9 cellular contexts compared by ENCODE assay signal in genomic region chr9:134413890-134414731, GRCh38.
DNase-seq lines count a peak whose midpoint lies in the region; ATAC-seq and TF ChIP-seq lines count a peak whose summit lies in the region.
"Had no signal": no experiment of that assay in that cellular context is flagged by ENCODE, and none has a peak within 500 bp of the region (broad histone marks: within the 10 kb centered on the region; RNA-seq: fewer than 3 reads in every experiment).

No MANE protein-coding gene starts in this region.

- H3K4me1 ChIP-seq in ascending aorta: peaks cover 21 to 37% of the 10 kb centered on the region in 2 donors

- intact Hi-C loops in ascending aorta (cut with DNase I): no loop called here

- H3K4me3 ChIP-seq in ascending aorta (peak overlapping the region in 1 of 2 donors; percentile 19), kidney epithelial cell (ENCODE audit: low read depth, low read length) (no peak overlapping the region)
- H3K4me3 ChIP-seq: BLaER1 treated with 17β-estradiol and CSF1 and Interleukin-3, amounts not matched to agents 10 nM and 100 nM had no signal

- ATAC-seq in activated CD4-positive, CD25-positive, alpha-beta regulatory T cell treated with anti-CD3 and anti-CD28 coated beads, Interleukin-2, amount 50 U/mL, for 24 hours: no peak
- ATAC-seq in GM21717 (IDR thresholded peaks at IDR 0.05; ENCODE audit: unreplicated experiment): no peak

- DNase-seq in A172 (ENCODE audit: low spot score) (peak; percentile 95), NCI-H1105 treated with DMSO at 0.1 percent for 48 hours (lab: John Stamatoyannopoulos, UW) (peak; percentile 97), ascending aorta (ENCODE audit: low spot score in 2 of 2) (peak in 1 of 2 donors; percentile 88), kidney epithelial cell (ENCODE audit: low read depth) (peak; percentile 48), HuH-7 (ENCODE audit: low spot score) (no peak)
- DNase-seq in activated CD4-positive, alpha-beta T cell treated with anti-CD3 and anti-CD28 coated beads, Interleukin-2, amount 50 U/mL, for 48 hours: no peak

- H3K27me3 ChIP-seq in ascending aorta (no peaks in the 10 kb centered on the region), kidney epithelial cell (ENCODE audit: control insufficient read depth, insufficient read depth, low read length) (no peaks in the 10 kb centered on the region)
- H3K27me3 ChIP-seq: BLaER1 treated with 17β-estradiol and CSF1 and Interleukin-3, amounts not matched to agents 10 nM and 100 nM had no signal

- H3K27ac ChIP-seq in ascending aorta: peak overlapping the region; percentile 46 to 54

- H3K36me3 ChIP-seq in ascending aorta (peaks cover 17 to 41% of the 10 kb centered on the region in 2 donors), kidney epithelial cell (ENCODE audit: control insufficient read depth, insufficient read depth, low read length) (no peaks in the 10 kb centered on the region)

- TF ChIP-seq CTCF in ascending aorta (IDR thresholded peaks at IDR 0.05) (no peak), kidney epithelial cell (IDR thresholded peaks at IDR 0.05; ENCODE audit: insufficient read depth, low read length, poor library complexity, severe bottlenecking) (no peak)

- no peaks in the 10 kb centered on the region for H3K9me3 ChIP-seq in ascending aorta
- H3K9me3 ChIP-seq: BLaER1 treated with 17β-estradiol and CSF1 and Interleukin-3, amounts not matched to agents 10 nM and 100 nM had no signal

Comparison
In these comparisons a context has a peak if more than half of its experiments do, and no peak if none do; other contexts are left out.
1. DNase-seq: peak in A172 (single experiment), NCI-H1105 treated with DMSO at 0.1 percent for 48 hours (single experiment) and kidney epithelial cell (single experiment); none in HuH-7 (single experiment) and activated CD4-positive, alpha-beta T cell treated with anti-CD3 and anti-CD28 coated beads, Interleukin-2, amount 50 U/mL, for 48 hours (0 of 2).